7 cellular contexts compared by ENCODE assay signal in genomic region chr15:52529289-52529929, GRCh38. TPM values are rescaled to one million over a fixed set of nuclear protein-coding genes. Genes with fewer than 3 reads are reported as not detected.
DNase-seq lines count a peak whose midpoint lies in the region; ATAC-seq, FAIRE-seq and TF ChIP-seq lines count a peak whose summit lies in the region.

No MANE protein-coding gene starts in this region.

- H3K9ac ChIP-seq in HUES64 (ENCODE audit: low read depth, low read length) (peak overlapping the region; percentile 41; the same call in 1 of the 2 replicates), fibroblast of lung (ENCODE audit: insufficient read depth, low read length) (peak overlapping the region; percentile 74)

- 2% methylated on average over 37 of the region's 37 CpGs for WGBS in HUES64
- 1% methylated on average over 37 of the region's 37 CpGs for WGBS in pancreas, 2 donors

- peak overlapping the region; percentile 92 for H2AFZ ChIP-seq in fibroblast of lung (ENCODE audit: low read length)

- H3K9me3 ChIP-seq in HUES64 (ENCODE audit: insufficient read depth, low read depth, low read length) (no peaks in the 10 kb centered on the region), fibroblast of lung (ENCODE audit: control insufficient read depth, insufficient read depth, low read depth, low read length) (no peaks in the 10 kb centered on the region), pancreas (no peaks in the 10 kb centered on the region)

- intact Hi-C loops in pancreas (cut with DNase I): no loop called here

- H3K79me2 ChIP-seq in fibroblast of lung (ENCODE audit: control insufficient read depth, insufficient read depth, low read length): peaks cover 21% of the 10 kb centered on the region

- H3K4me1 ChIP-seq in HUES64 (ENCODE audit: insufficient read depth, low read length) (peaks cover 14% of the 10 kb centered on the region; the same call in 1 of the 2 replicates), fibroblast of lung (ENCODE audit: control insufficient read depth, extremely low read depth, insufficient read depth, low read length) (no peaks in the 10 kb centered on the region), pancreas (peaks cover 0 to 10% (median 6%) of the 10 kb centered on the region in 3 donors)

- H3K4me3 ChIP-seq in HUES64 (ENCODE audit: low read length) (peak overlapping the region; percentile 63), fibroblast of lung (replicated peaks in 1 of 4; ENCODE audit: control extremely low read depth in 1 of 4, insufficient read depth in 1 of 4, low read depth in 3 of 4, low read length in 4 of 4) (peak overlapping the region; percentile 63 to 77 (median 68)), pancreas (peak overlapping the region; percentile 72 to 91 (median 80))

- ATAC-seq in GM19372 (IDR thresholded peaks at IDR 0.05; ENCODE audit: low read depth, unreplicated experiment) (peak; percentile 1), pancreas (peak in 3 of 4 donors; percentile 6 to 8 (median 6))

- no peaks in the 10 kb centered on the region for H4K20me1 ChIP-seq in fibroblast of lung (ENCODE audit: control insufficient read depth, extremely low read depth, insufficient read depth, low read length)

- H3K27me3 ChIP-seq in HUES64 (ENCODE audit: insufficient read depth, low read length) (peaks cover 50% of the 10 kb centered on the region), fibroblast of lung (ENCODE audit: control insufficient read depth, insufficient read depth, low read length) (no peaks in the 10 kb centered on the region), pancreas (peaks cover 0 to 6% (median 0%) of the 10 kb centered on the region in 4 donors)

- H3K4me2 ChIP-seq in fibroblast of lung (ENCODE audit: extremely low read depth, insufficient read depth, low read length): peak overlapping the region; percentile 92

- TF ChIP-seq CTCF in fibroblast of lung (conservative IDR thresholded peaks at IDR 0.05 in 1 of 2, IDR thresholded peaks at IDR 0.05 in 1 of 2; ENCODE audit: low read depth in 1 of 2, low read length in 2 of 2) (no peak), pancreas (IDR thresholded peaks at IDR 0.05) (no peak), D721Med (IDR thresholded peaks at IDR 0.05; ENCODE audit: insufficient read depth, missing control alignments) (no peak)

- H3K36me3 ChIP-seq in HUES64 (ENCODE audit: insufficient read depth, low read length) (no peaks in the 10 kb centered on the region), fibroblast of lung (ENCODE audit: control insufficient read depth, insufficient read depth, low read length) (no peaks in the 10 kb centered on the region), pancreas (no peaks in the 10 kb centered on the region)

- H3K27ac ChIP-seq in HUES64 (ENCODE audit: low read depth, low read length) (peak overlapping the region; percentile 3; the same call in 1 of the 2 replicates), fibroblast of lung (ENCODE audit: insufficient read depth, low read length) (peak overlapping the region; percentile 65), pancreas (peak overlapping the region in 2 of 4 donors; percentile 20 to 55)

- peak; percentile 72 for DNase-seq in activated CD8-positive, alpha-beta memory T cell treated with anti-CD3 and anti-CD28 coated beads, Interleukin-2, amount 50 U/mL, for 48 hours
- DNase-seq in fibroblast of lung (ENCODE audit: low read depth in 2 of 2) (no peak), pancreas (no peak), D721Med (ENCODE audit: insufficient read length, low spot score) (no peak)
- DNase-seq in central memory CD4-positive, alpha-beta T cell: no peak

- FAIRE-seq in pancreas (lab: Jason Lieb, UNC): no peak
- no peak for FAIRE-seq in D721Med (lab: Jason Lieb, UNC)

RNA-seq across cellular contexts. Expression of gene MYO5A, which starts 0.7 kb away (rescaled TPM):
- 9.6 TPM for polyA plus RNA-seq in HUES64 (2013, experiment 1 of 2)
- 7.7 TPM for polyA plus RNA-seq in HUES64 (2013, experiment 2 of 2)
- total RNA-seq in fibroblast of lung: 24.4 and 41.9 TPM in 2 replicates
- 32.9 and 55.8 TPM in 2 replicates for polyA plus RNA-seq in fibroblast of lung
- 19.9 and 28.2 TPM in 2 replicates for polyA plus RNA-seq in fibroblast of lung (2012)
- 54.7 and 60.9 TPM in 2 replicates for polyA minus RNA-seq in fibroblast of lung (ENCODE audit: low replicate concordance)
- 10 to 100 TPM in 3 of 6 donors, 1 to 10 TPM in 3; 7.2 to 11.9 (median 9.8) TPM for total RNA-seq in pancreas
- 1 to 10 TPM; 2.4 to 3.1 TPM for polyA plus RNA-seq in pancreas

RNA-seq across cellular contexts. Expression of gene ARPP19, which starts 39.4 kb away (rescaled TPM):
- polyA plus RNA-seq in HUES64 (2013, experiment 1 of 2): 117 TPM
- polyA plus RNA-seq in HUES64 (2013, experiment 2 of 2): 132 TPM
- total RNA-seq in fibroblast of lung: 63.4 and 65.9 TPM in 2 replicates
- polyA plus RNA-seq in fibroblast of lung: 97.0 and 97.8 TPM in 2 replicates
- polyA plus RNA-seq in fibroblast of lung (2012): 53.2 and 53.6 TPM in 2 replicates
- polyA minus RNA-seq in fibroblast of lung (ENCODE audit: low replicate concordance): 19.6 and 25.3 TPM in 2 replicates
- 10 to 100 TPM; 34.5 to 73.3 (median 46.2) TPM for total RNA-seq in pancreas
- polyA plus RNA-seq in pancreas: 10 to 100 TPM; 11.4 to 30.0 TPM
